In the genomic region with DNA sequence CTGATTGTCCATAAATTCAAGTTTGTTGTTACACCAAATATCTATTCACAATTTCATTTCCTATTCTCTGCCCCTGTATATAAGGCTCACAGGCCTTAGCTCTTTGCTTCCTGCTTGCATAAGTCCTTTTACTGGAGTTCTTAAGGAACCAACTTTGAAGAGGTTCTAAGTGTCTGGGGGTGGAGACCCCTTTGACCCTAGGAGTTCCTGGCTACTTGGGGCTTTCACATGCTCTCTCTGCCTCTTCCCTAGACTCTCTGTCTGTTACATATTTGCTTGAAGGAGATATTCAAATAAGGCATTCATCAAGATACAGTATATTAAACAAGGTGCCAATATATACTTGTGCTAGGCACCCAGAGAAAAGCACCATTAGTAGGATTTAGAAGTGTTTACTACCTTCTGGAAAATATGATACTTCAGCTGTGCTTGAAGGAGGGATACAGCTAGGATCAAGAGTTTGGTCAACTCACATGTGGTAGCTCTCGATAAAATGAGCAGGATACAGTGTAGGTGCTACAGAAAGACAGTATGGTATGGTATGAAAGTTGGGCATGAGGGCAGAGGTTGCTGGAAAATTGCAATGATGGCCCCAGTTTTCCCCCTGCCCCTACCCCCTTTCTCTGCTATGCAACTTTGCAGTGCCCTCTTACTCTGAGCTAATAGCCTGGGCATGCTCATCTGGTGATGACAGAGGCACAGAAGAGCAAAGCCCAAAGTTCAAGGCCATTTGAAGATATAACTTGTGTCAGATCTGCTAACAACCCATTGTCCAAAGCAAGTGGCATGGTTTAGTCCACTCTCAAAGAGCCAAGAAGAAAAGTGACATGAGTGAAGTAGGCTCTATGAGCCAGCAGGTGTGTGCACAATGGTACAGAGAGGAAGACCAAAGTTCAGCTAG, we compare ENCODE assay signal across 22 cellular contexts.
"Had no signal": no experiment of that assay in that cellular context is flagged by ENCODE, and none has a peak within 500 bp of the region (broad histone marks: within the 10 kb centered on the region; RNA-seq: fewer than 3 reads in every experiment).

No MANE protein-coding gene starts in this region.

- DNase-seq: heart right ventricle; islet precursor cell; midbrain; mucosa of descending colon; naive thymus-derived CD4-positive, alpha-beta T cell; ovary; stimulated activated CD4-positive, alpha-beta T cell treated with anti-CD3 and anti-CD28 coated beads, Interleukin-12 subunit alpha, Interleukin-12 subunit beta, amount 100 ng/mL, for 4 hours; stimulated activated CD4-positive, alpha-beta T cell treated with anti-CD3 and anti-CD28 coated beads, Interleukin-15, amount 100 ng/mL, for 24 hours; stimulated activated CD4-positive, alpha-beta T cell treated with anti-CD3 and anti-CD28 coated beads, Interleukin-2, amount 100 ng/mL, for 24 hours; stimulated activated CD4-positive, alpha-beta T cell treated with anti-CD3 and anti-CD28 coated beads, Interleukin-4, amount 100 ng/mL, for 1 hour; stimulated activated naive B cell treated with anti-CD40 and anti-IgM and Interleukin-4, amounts not matched to agents 10 μg/mL and 1 μg/mL and 100 μg/mL, for 72 hours; stimulated activated naive CD8-positive, alpha-beta T cell treated with anti-CD3 and anti-CD28 coated beads, Interleukin-15, Interleukin-2, amounts not matched to agents 100 U/mL and 50 U/mL, for 24 hours; stomach; testis; thyroid gland; trophoblast cell; uterus had no signal

- H3K27me3 ChIP-seq: heart right ventricle, hepatocyte, ovary, right atrium auricular region, stomach, testis, thyroid gland, uterus had no signal

- H3K4me3 ChIP-seq: heart right ventricle, hepatocyte, mucosa of descending colon, ovary, right atrium auricular region, skin epidermis, stomach, testis, thyroid gland, uterus had no signal

- H3K4me1 ChIP-seq: heart right ventricle, right atrium auricular region, testis, thyroid gland, uterus had no signal

- H3K27ac ChIP-seq: heart right ventricle, hepatocyte, ovary, right atrium auricular region, stomach, testis, thyroid gland, uterus had no signal

- H3K9me3 ChIP-seq: heart right ventricle, mucosa of descending colon, ovary, right atrium auricular region, stomach, testis, thyroid gland, uterus had no signal

- H3K36me3 ChIP-seq: heart right ventricle, ovary, right atrium auricular region, stomach, thyroid gland, uterus had no signal

- ATAC-seq: heart right ventricle; mucosa of descending colon; naive thymus-derived CD4-positive, alpha-beta T cell; natural killer cell treated with Interleukin-12 subunit alpha and Interleukin-12 subunit beta and Interleukin-15 and Interleukin-18, amount 100 ng/mL, for 72 hours; sciatic nerve; stimulated activated naive B cell treated with anti-CD40 and anti-IgM and Interleukin-4, amounts not matched to agents 10 μg/mL and 1 μg/mL and 100 μg/mL, for 72 hours; stimulated activated naive CD8-positive, alpha-beta T cell treated with anti-CD3 and anti-CD28 coated beads, Interleukin-15, Interleukin-2, amounts not matched to agents 100 U/mL and 50 U/mL, for 24 hours had no signal
